ENCODE assay signal across 8 cellular contexts in genomic region chr7:23679898-23680416, GRCh38. TPM values are rescaled to one million over a fixed set of nuclear protein-coding genes. Genes with fewer than 3 reads are reported as not detected.
DNase-seq lines count a peak whose midpoint lies in the region; FAIRE-seq and TF ChIP-seq lines count a peak whose summit lies in the region.

A gene with protein sequence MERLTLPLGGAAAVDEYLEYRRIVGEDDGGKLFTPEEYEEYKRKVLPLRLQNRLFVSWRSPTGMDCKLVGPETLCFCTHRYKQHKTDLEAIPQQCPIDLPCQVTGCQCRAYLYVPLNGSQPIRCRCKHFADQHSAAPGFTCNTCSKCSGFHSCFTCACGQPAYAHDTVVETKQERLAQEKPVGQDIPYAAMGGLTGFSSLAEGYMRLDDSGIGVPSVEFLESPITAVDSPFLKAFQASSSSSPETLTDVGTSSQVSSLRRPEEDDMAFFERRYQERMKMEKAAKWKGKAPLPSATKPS (plus strand): TSS chr7:23680199. CDS start chr7:23680219, 20 bp downstream.

- H3K36me3 ChIP-seq in brain microvascular endothelial cell (replicated peaks) = no peaks in the 10 kb centered on the region
- H3K36me3 ChIP-seq in iPS-20b (ENCODE audit: insufficient read depth, low read depth, low read length) = peaks cover 21% of the 10 kb centered on the region; the same call in 1 of the 2 replicates
- H3K36me3 ChIP-seq in small intestine (ENCODE audit: control insufficient read depth in 2 of 2, insufficient read depth in 2 of 2, low read length in 2 of 2) = no peaks in the 10 kb centered on the region

- 0 to 1% (median 1%) methylated on average over 43 to 53 of the region's 53 CpGs for WGBS in small intestine, 3 donors

- peak within 1 kb of the TSS; percentile 85 for H3K9ac ChIP-seq in iPS-20b (ENCODE audit: low read depth, low read length)

- in situ Hi-C loops in brain microvascular endothelial cell (cut with HindIII; ENCODE audit: low pct_ligation_motif_present, low sequenced_read_pairs) = no loop called here

- H3K9me3 ChIP-seq in iPS-20b (ENCODE audit: insufficient read depth, low read depth, low read length) (no peaks in the 10 kb centered on the region), small intestine (ENCODE audit: control insufficient read depth, low read depth) (no peaks in the 10 kb centered on the region)

- H3K27ac ChIP-seq in brain microvascular endothelial cell (no peak within 1 kb of the TSS), iPS-20b (ENCODE audit: low read length) (no peak within 1 kb of the TSS), small intestine (ENCODE audit: low read depth in 1 of 2, low read length in 1 of 2) (peak within 1 kb of the TSS; percentile 90 to 91)

- H3K27me3 ChIP-seq in brain microvascular endothelial cell (replicated peaks) = no peaks in the 10 kb centered on the region
- H3K27me3 ChIP-seq in iPS-20b (ENCODE audit: insufficient read depth, low read length) = peaks cover 11% of the 10 kb centered on the region; the same call in 1 of the 2 replicates
- H3K27me3 ChIP-seq in small intestine (ENCODE audit: control insufficient read depth in 2 of 2, insufficient read depth in 2 of 2, low read length in 2 of 2) = no peaks in the 10 kb centered on the region

- H3K4me1 ChIP-seq in iPS-20b (ENCODE audit: insufficient read depth, low read length) (no peaks in the 10 kb centered on the region; the same call in none of the 2 replicates), small intestine (ENCODE audit: control insufficient read depth in 2 of 2, insufficient read depth in 1 of 2, low read depth in 1 of 2, low read length in 1 of 2) (no peaks in the 10 kb centered on the region)

- peak; percentile 42 for DNase-seq in GM12864 (ENCODE audit: low read depth)
- DNase-seq in HFF-Myc (ENCODE audit: extremely low read depth, low read depth) = no peak
- DNase-seq in NCI-H1048 (lab: John Stamatoyannopoulos, UW) = peak; percentile 21
- peak; percentile 77 for DNase-seq in T-helper 22 cell (ENCODE audit: low read depth)
- peak; percentile 60 for DNase-seq in brain microvascular endothelial cell
- peak; percentile 90 for DNase-seq in small intestine
- DNase-seq in NK-92 (lab: John Stamatoyannopoulos, UW; ENCODE audit: unreplicated experiment) = no peak

- FAIRE-seq in small intestine (lab: Jason Lieb, UNC) = no peak

- TF ChIP-seq CTCF in GM12864 (IDR thresholded peaks at IDR 0.05; ENCODE audit: low read depth, low read length, missing control alignments) (peak; percentile 79), HFF-Myc (IDR thresholded peaks at IDR 0.05; ENCODE audit: low read depth, low read length, missing control alignments) (peak; percentile 71), brain microvascular endothelial cell (IDR thresholded peaks at IDR 0.05; ENCODE audit: low read depth, low read length, missing control alignments) (peak; percentile 69)

- peak within 1 kb of the TSS; percentile 74 for H3K4me3 ChIP-seq in GM12864 (ENCODE audit: low read depth, low read length)
- H3K4me3 ChIP-seq in HFF-Myc (replicated peaks; ENCODE audit: low read depth, low read length) = peak within 1 kb of the TSS; percentile 40
- H3K4me3 ChIP-seq in brain microvascular endothelial cell (ENCODE audit: low read depth, low read length) = peak within 1 kb of the TSS; percentile 66
- H3K4me3 ChIP-seq in iPS-20b (ENCODE audit: low read length) = peak within 1 kb of the TSS; percentile 88
- H3K4me3 ChIP-seq in small intestine (ENCODE audit: low read depth in 1 of 2, low read length in 2 of 2) = peak within 1 kb of the TSS; percentile 77 to 89

RNA-seq across cellular contexts. Expression of the gene that starts here (rescaled TPM):
- 10 to 100 TPM in 2 of 3 donors, 1 to 10 TPM in 1; 9.7 to 16.2 (median 12.7) TPM for polyA plus RNA-seq in small intestine

Comparison
In these comparisons a context has a peak if more than half of its experiments do, and no peak if none do; other contexts are left out.
1. DNase-seq: peak in GM12864 (single experiment), NCI-H1048 (single experiment), T-helper 22 cell (single experiment), brain microvascular endothelial cell (single experiment) and small intestine (single experiment); none in HFF-Myc (single experiment) and NK-92 (single experiment).
2. H3K27ac ChIP-seq: peak in small intestine (2 of 2); none in brain microvascular endothelial cell (single experiment) and iPS-20b (single experiment).
3. Peak in every context shown above with its lines, with median percentiles within 50 percentile points of each other: H3K4me3 ChIP-seq and CTCF ChIP-seq.